ENCODE assay signal across 33 cellular contexts in the genomic region with DNA sequence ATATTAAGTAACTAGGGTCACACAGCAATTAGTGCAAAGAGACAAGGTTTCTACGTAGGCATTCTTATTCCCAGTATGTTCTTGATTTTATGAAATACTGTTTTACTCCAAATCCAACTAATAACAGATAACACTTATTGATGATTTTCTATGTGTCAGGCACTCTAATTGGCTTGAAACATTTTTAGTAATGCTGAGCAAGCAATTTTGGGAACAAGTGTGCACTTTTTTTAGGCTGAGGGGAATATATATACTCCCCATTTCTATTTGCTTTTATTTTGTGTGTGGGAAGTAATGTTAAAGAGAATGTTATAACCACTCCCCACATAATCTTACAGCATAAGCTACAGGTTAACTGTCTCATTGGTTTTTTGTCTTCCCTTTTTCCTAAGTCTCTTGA. TPM values are rescaled to one million over a fixed set of nuclear protein-coding genes. Genes with fewer than 3 reads are reported as not detected.
"Had no signal": no experiment of that assay in that cellular context is flagged by ENCODE, and none has a peak within 500 bp of the region (broad histone marks: within the 10 kb centered on the region; RNA-seq: fewer than 3 reads in every experiment).

No MANE protein-coding gene starts in this region.

- ATAC-seq: natural killer cell; psoas muscle; right cardiac atrium; sciatic nerve; stimulated activated memory B cell treated with anti-CD40 and anti-IgM and Interleukin-4, amounts not matched to agents 10 μg/mL and 1 μg/mL and 100 μg/mL, for 72 hours; stimulated activated naive CD8-positive, alpha-beta T cell treated with anti-CD3 and anti-CD28 coated beads, Interleukin-15, amount 100 ng/mL, for 72 hours; stimulated activated naive CD8-positive, alpha-beta T cell treated with anti-CD3 and anti-CD28 coated beads, Interleukin-15, Interleukin-2, amounts not matched to agents 100 U/mL and 50 U/mL, for 24 hours; upper lobe of right lung had no signal

- H3K9ac ChIP-seq: neural progenitor cell, parathyroid adenoma had no signal

- H3K9me3 ChIP-seq: ovary, psoas muscle, suprapubic skin, testis, tibial artery, transverse colon, upper lobe of right lung, uterus had no signal

- H3K4me1 Mint-ChIP-seq: stimulated activated memory B cell treated with anti-CD40 and anti-IgM and Interleukin-4, amounts not matched to agents 10 μg/mL and 1 μg/mL and 100 μg/mL, for 72 hours had no signal

- H3K27me3 ChIP-seq: ovary, testis had no signal

- H3K27ac ChIP-seq: neural progenitor cell, ovary, parathyroid adenoma, psoas muscle, skin epidermis, spleen, suprapubic skin, testis, tibial artery, transverse colon, upper lobe of right lung, uterus had no signal

- H3K4me1 ChIP-seq: parathyroid adenoma, psoas muscle, testis, upper lobe of right lung had no signal

- H3K4me2 ChIP-seq: neural progenitor cell, smooth muscle cell had no signal

- H3K79me2 ChIP-seq: parathyroid adenoma had no signal

- DNase-seq: natural killer cell; occipital lobe; ovary; posterior cingulate gyrus; psoas muscle; right cardiac atrium; spleen; stimulated activated CD4-positive, alpha-beta T cell treated with anti-CD3 and anti-CD28 coated beads, Interleukin-12 subunit alpha, Interleukin-12 subunit beta, amount 100 ng/mL, for 4 hours; stimulated activated CD4-positive, alpha-beta T cell treated with anti-CD3 and anti-CD28 coated beads, Interleukin-1b, Interleukin-23, amount 100 ng/mL, for 48 hours; stimulated activated CD4-positive, alpha-beta T cell treated with anti-CD3 and anti-CD28 coated beads, Interleukin-4, amount 100 ng/mL, for 1 hour; stimulated activated CD4-positive, alpha-beta T cell treated with anti-CD3 and anti-CD28 coated beads, Interleukin-4, amount 100 ng/mL, for 4 hours; stimulated activated CD8-positive, alpha-beta memory T cell treated with anti-CD3 and anti-CD28 coated beads, Interleukin-4, amount 100 ng/mL, for 48 hours; stimulated activated naive CD4-positive, alpha-beta T cell; stimulated activated naive CD8-positive, alpha-beta T cell treated with anti-CD3 and anti-CD28 coated beads, Interleukin-15, amount 100 ng/mL, for 72 hours; stimulated activated naive CD8-positive, alpha-beta T cell treated with anti-CD3 and anti-CD28 coated beads, Interleukin-15, Interleukin-2, amounts not matched to agents 100 U/mL and 50 U/mL, for 24 hours; substantia nigra; testis; tibial artery; transverse colon; upper lobe of right lung; uterus had no signal

- H3K36me3 ChIP-seq: neural progenitor cell, ovary, spleen, suprapubic skin, tibial artery, transverse colon, upper lobe of right lung, uterus had no signal

- H3K9me3 Mint-ChIP-seq: nephron; neural progenitor cell; stimulated activated memory B cell treated with anti-CD40 and anti-IgM and Interleukin-4, amounts not matched to agents 10 μg/mL and 1 μg/mL and 100 μg/mL, for 72 hours; type B pancreatic cell had no signal

- H3K27ac Mint-ChIP-seq: natural killer cell; nephron; neural progenitor cell; progenitor cell of endocrine pancreas; stimulated activated memory B cell treated with anti-CD40 and anti-IgM and Interleukin-4, amounts not matched to agents 10 μg/mL and 1 μg/mL and 100 μg/mL, for 72 hours; stimulated activated naive CD8-positive, alpha-beta T cell treated with anti-CD3 and anti-CD28 coated beads, Interleukin-15, amount 100 ng/mL, for 72 hours; type B pancreatic cell had no signal

- H3K4me3 Mint-ChIP-seq: natural killer cell; neural progenitor cell; stimulated activated memory B cell treated with anti-CD40 and anti-IgM and Interleukin-4, amounts not matched to agents 10 μg/mL and 1 μg/mL and 100 μg/mL, for 72 hours; stimulated activated naive CD8-positive, alpha-beta T cell treated with anti-CD3 and anti-CD28 coated beads, Interleukin-15, amount 100 ng/mL, for 72 hours; type B pancreatic cell had no signal

- H2AFZ ChIP-seq: neural progenitor cell, parathyroid adenoma had no signal

- H3K4me3 ChIP-seq: neural progenitor cell, ovary, psoas muscle, skin epidermis, smooth muscle cell, spleen, suprapubic skin, testis, tibial artery, transverse colon, upper lobe of right lung, uterus had no signal

- H3K36me3 Mint-ChIP-seq: neural progenitor cell; stimulated activated memory B cell treated with anti-CD40 and anti-IgM and Interleukin-4, amounts not matched to agents 10 μg/mL and 1 μg/mL and 100 μg/mL, for 72 hours; type B pancreatic cell had no signal

RNA-seq across cellular contexts. Expression of a gene that starts 4.2 kb away (rescaled TPM):
- total RNA-seq: natural killer cell, osteoblast, renal cortical epithelial cell had no signal
- polyA plus RNA-seq: smooth muscle cell had no signal
